In the genomic region with DNA sequence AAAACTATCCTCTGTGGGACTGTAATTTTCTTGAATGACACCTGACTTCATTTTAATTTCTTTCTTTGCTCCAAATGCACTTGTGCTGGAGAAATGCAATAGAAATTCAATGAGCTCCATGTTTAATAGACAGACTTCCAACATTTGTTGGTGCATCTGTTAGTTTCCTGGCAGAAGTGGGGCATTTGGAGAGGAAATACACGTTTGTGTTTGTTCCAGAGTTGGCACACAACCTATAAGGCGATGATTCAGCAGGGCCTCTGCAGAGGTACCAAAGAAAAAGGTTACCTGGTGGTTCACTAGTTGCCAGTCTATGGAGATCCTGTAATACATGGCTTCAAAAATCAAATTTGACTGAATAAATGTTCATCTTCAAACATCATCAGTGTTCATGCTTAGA, we compare ENCODE assay signal across 17 cellular contexts. TPM values are rescaled to one million over a fixed set of nuclear protein-coding genes. Genes with fewer than 3 reads are reported as not detected.
DNase-seq lines count a peak whose midpoint lies in the region; TF ChIP-seq lines count a peak whose summit lies in the region.
"Had no signal": no experiment of that assay in that cellular context is flagged by ENCODE, and none has a peak within 500 bp of the region (broad histone marks: within the 10 kb centered on the region; RNA-seq: fewer than 3 reads in every experiment).

No MANE protein-coding gene starts in this region.

- H4K20me1 ChIP-seq in neural progenitor cell (ENCODE audit: low read depth) = no peaks in the 10 kb centered on the region

- no peak for TF ChIP-seq POLR2A in transverse colon (IDR thresholded peaks at IDR 0.05)
- no peak for TF ChIP-seq POLR2A in stomach (IDR thresholded peaks at IDR 0.05)

- TF ChIP-seq EP300 in transverse colon (IDR thresholded peaks at IDR 0.05; ENCODE audit: low read depth) (no peak), stomach (IDR thresholded peaks at IDR 0.05) (no peak)

- no peak overlapping the region for H2AFZ ChIP-seq in neural progenitor cell (replicated peaks)

- H3K4me1 Mint-ChIP-seq in brain (no peaks in the 10 kb centered on the region), neural progenitor cell (peaks cover 22% of the 10 kb centered on the region)
- H3K4me1 Mint-ChIP-seq: B cell; CD4-positive, CD25-positive, alpha-beta regulatory T cell; T-cell had no signal

- DNase-seq in COR-L47 (lab: John Stamatoyannopoulos, UW) (peak; percentile 11), HEK293T (ENCODE audit: extremely low spot score) (no peak), NCI-H446 (lab: John Stamatoyannopoulos, UW) (peak; percentile 9 to 60), transverse colon (no peak), neural progenitor cell (ENCODE audit: low spot score) (no peak), stomach (no peak)
- DNase-seq: Calu3; CD4-positive, CD25-positive, alpha-beta regulatory T cell; H9; NCI-H1930; Peyer's patch; SK-N-SH; T-cell; T-helper 9 cell had no signal

- H3K36me3 Mint-ChIP-seq in brain (no peaks in the 10 kb centered on the region), neural progenitor cell (peaks cover 1% of the 10 kb centered on the region)
- H3K36me3 Mint-ChIP-seq: CD4-positive, CD25-positive, alpha-beta regulatory T cell; T-cell had no signal

- H3K9me3 ChIP-seq in transverse colon (no peaks in the 10 kb centered on the region), neural progenitor cell (ENCODE audit: low read depth) (no peaks in the 10 kb centered on the region), stomach (peaks cover 0 to 8% (median 2%) of the 10 kb centered on the region in 4 donors)
- H3K9me3 ChIP-seq: Peyer's patch, SK-N-SH had no signal

- H3K27me3 ChIP-seq in transverse colon = no peaks in the 10 kb centered on the region
- no peaks in the 10 kb centered on the region for H3K27me3 ChIP-seq in neural progenitor cell
- no peaks in the 10 kb centered on the region for H3K27me3 ChIP-seq in stomach
- H3K27me3 ChIP-seq: Peyer's patch had no signal

- H3K9me3 Mint-ChIP-seq in brain = peaks cover 0 to 26% (median 8%) of the 10 kb centered on the region in 5 experiments
- peaks cover 6% of the 10 kb centered on the region for H3K9me3 Mint-ChIP-seq in neural progenitor cell
- H3K9me3 Mint-ChIP-seq: T-cell had no signal

- in situ Hi-C loops in transverse colon (cut with MboI; ENCODE audit: low pct_ligation_motif_present in 1 of 4, low pct_unique_long_range_greater_than_20kb in 1 of 4, low sequenced_read_pairs in 3 of 4) = no loop called here

- WGBS in transverse colon (ENCODE audit: low coverage in 1 of 2), 2 donors = 27 to 41% methylated on average over 2 of the region's 2 CpGs
- 28 to 39% (median 33%) methylated on average over 2 of the region's 2 CpGs for WGBS in stomach, 5 donors

- no peaks in the 10 kb centered on the region for H3K79me2 ChIP-seq in neural progenitor cell (ENCODE audit: low read depth)

- no peak overlapping the region for H3K4me2 ChIP-seq in neural progenitor cell
- H3K4me2 ChIP-seq: SK-N-SH had no signal

- peak overlapping the region in 1 of 5 experiments; percentile 8 for H3K4me3 Mint-ChIP-seq in brain
- H3K4me3 Mint-ChIP-seq in neural progenitor cell = no peak overlapping the region
- H3K4me3 Mint-ChIP-seq: B cell; CD4-positive, CD25-positive, alpha-beta regulatory T cell; H9; T-cell had no signal

- H3K4me3 ChIP-seq in transverse colon (no peak overlapping the region), neural progenitor cell (no peak overlapping the region), stomach (no peak overlapping the region)
- H3K4me3 ChIP-seq: K562, Peyer's patch had no signal

- no peaks in the 10 kb centered on the region for H3F3A ChIP-seq in neural progenitor cell (ENCODE audit: low read depth)

- no peak overlapping the region for H3K9ac ChIP-seq in neural progenitor cell
- H3K9ac ChIP-seq: SK-N-SH had no signal

- H3K36me3 ChIP-seq in transverse colon (no peaks in the 10 kb centered on the region), neural progenitor cell (no peaks in the 10 kb centered on the region), stomach (no peaks in the 10 kb centered on the region)
- H3K36me3 ChIP-seq: Peyer's patch had no signal

- no peaks in the 10 kb centered on the region for H3K4me1 ChIP-seq in transverse colon
- peaks cover 7% of the 10 kb centered on the region for H3K4me1 ChIP-seq in neural progenitor cell
- H3K4me1 ChIP-seq in stomach = no peaks in the 10 kb centered on the region
- H3K4me1 ChIP-seq: Peyer's patch had no signal

- H3K27me3 Mint-ChIP-seq in brain (peaks cover 11% of the 10 kb centered on the region), neural progenitor cell (ENCODE audit: insufficient read depth, low read depth) (no peaks in the 10 kb centered on the region)

- TF ChIP-seq CTCF in brain (conservative IDR thresholded peaks at IDR 0.05) (no peak), transverse colon (IDR thresholded peaks at IDR 0.05) (no peak), neural progenitor cell (IDR thresholded peaks at IDR 0.05) (no peak), stomach (IDR thresholded peaks at IDR 0.05) (no peak)

- peak overlapping the region in 3 of 5 experiments; percentile 25 to 35 (median 33) for H3K27ac Mint-ChIP-seq in brain
- H3K27ac Mint-ChIP-seq in neural progenitor cell = no peak overlapping the region
- H3K27ac Mint-ChIP-seq: B cell; CD4-positive, CD25-positive, alpha-beta regulatory T cell; H9; T-cell had no signal

- intact Hi-C loops in transverse colon (cut with DNase I; ENCODE audit: low total_unique reads) (no loop called here), stomach (cut with DNase I; ENCODE audit: low total_unique reads) (no loop called here)

- POLR2A ChIA-PET in HEK293T (lab: Yijun Ruan, JAX) = interaction anchor here (1.2 kb wide), 1 partner anchor 21 kb away, joined by 3 read pairs; no protein-coding TSS in a partner anchor

- CTCF ChIA-PET in HEK293T (lab: Yijun Ruan, JAX) = interaction anchor here (0.5 to 1.6 kb wide), 4 partner anchors 9 to 298 kb away, joined by 3 to 4 read pairs (median 3); no protein-coding TSS in a partner anchor

- H3K27ac ChIP-seq in transverse colon (no peak overlapping the region), neural progenitor cell (no peak overlapping the region), stomach (no peak overlapping the region)
- H3K27ac ChIP-seq: Peyer's patch had no signal

TF ChIP-seq in HEK293T, 16 proteins besides CTCF, POLR2A, EP300 and RAD21:
- TF ChIP-seq ZNF384 (IDR thresholded peaks at IDR 0.05) (no peak), TARDBP (IDR thresholded peaks at IDR 0.05) (no peak), ARNT (IDR thresholded peaks at IDR 0.05) (no peak), SP1 (IDR thresholded peaks at IDR 0.05) (no peak), ELF4 (IDR thresholded peaks at IDR 0.05) (no peak), L3MBTL2 (conservative IDR thresholded peaks at IDR 0.05) (0 out of 2 replicates have a peak, but pooled peaks have one; percentile 21), FOXA1 (IDR thresholded peaks at IDR 0.05) (no peak)
- TF ChIP-seq, protein P1, sequence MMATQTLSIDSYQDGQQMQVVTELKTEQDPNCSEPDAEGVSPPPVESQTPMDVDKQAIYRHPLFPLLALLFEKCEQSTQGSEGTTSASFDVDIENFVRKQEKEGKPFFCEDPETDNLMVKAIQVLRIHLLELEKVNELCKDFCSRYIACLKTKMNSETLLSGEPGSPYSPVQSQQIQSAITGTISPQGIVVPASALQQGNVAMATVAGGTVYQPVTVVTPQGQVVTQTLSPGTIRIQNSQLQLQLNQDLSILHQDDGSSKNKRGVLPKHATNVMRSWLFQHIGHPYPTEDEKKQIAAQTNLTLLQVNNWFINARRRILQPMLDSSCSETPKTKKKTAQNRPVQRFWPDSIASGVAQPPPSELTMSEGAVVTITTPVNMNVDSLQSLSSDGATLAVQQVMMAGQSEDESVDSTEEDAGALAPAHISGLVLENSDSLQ (IDR thresholded peaks at IDR 0.05) = no peak
TF ChIP-seq in HEK293T: peak in this region for 1.

RNA-seq across cellular contexts. Expression of gene OBI1, which starts 21.7 kb away (rescaled TPM):
- polyA plus RNA-seq in brain (ENCODE audit: insufficient read depth, low read depth, low replicate concordance) (6.3 TPM), stomach (1 to 10 TPM; 2.1 to 4.4 (median 2.6) TPM)
- total RNA-seq in transverse colon (1 to 10 TPM; 2.0 to 7.9 (median 4.2) TPM), neural progenitor cell (ENCODE audit: low replicate concordance) (22.2 and 36.9 TPM in 2 replicates), stomach (10 to 100 TPM in 3 of 5 donors, 1 to 10 TPM in 2; 1.4 to 17.0 (median 13.8) TPM)

Comparison
In these comparisons a context has a peak if more than half of its experiments do, and no peak if none do; other contexts are left out.
1. DNase-seq: peak in COR-L47 (single experiment) and NCI-H446 (2 of 2); none in HEK293T (single experiment), transverse colon (single experiment), neural progenitor cell (single experiment) and stomach (single experiment).